Comparison of ENCODE assay signal across 25 cellular contexts in the genomic region with DNA sequence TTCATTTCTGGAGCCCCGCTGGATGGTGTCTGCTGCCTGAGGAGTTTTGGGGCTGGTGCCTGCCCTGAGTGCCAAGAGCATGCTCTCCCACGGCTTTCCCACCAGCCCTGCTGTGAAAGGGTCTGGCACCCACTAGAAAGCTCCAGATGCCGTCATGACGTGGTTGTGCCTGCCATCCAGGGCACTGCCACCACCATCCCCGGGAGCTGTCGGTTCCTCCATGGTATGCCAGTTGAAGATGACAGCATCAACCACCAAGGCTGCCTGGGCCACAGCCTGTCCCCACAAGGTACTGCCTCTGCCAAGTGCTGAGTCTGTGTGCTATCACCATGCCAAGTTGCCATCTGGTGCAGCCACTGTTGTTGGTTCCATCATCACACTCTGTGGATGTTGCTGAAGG.
DNase-seq lines count a peak whose midpoint lies in the region; TF ChIP-seq lines count a peak whose summit lies in the region.
"Had no signal": no experiment of that assay in that cellular context is flagged by ENCODE, and none has a peak within 500 bp of the region (broad histone marks: within the 10 kb centered on the region; RNA-seq: fewer than 3 reads in every experiment).

No MANE protein-coding gene starts in this region.

- H3K27ac ChIP-seq in esophagus squamous epithelium: no peak overlapping the region
- H3K27ac ChIP-seq: GM23248, SK-N-MC had no signal

- no peak overlapping the region for H3K4me3 ChIP-seq in esophagus squamous epithelium
- H3K4me3 ChIP-seq: GM23248, HAP-1, MG63, SK-N-MC had no signal

- peaks cover 2% of the 10 kb centered on the region for H3K36me3 Mint-ChIP-seq in chondrocyte (ENCODE audit: low read depth)

- in situ Hi-C loops in G401 (cut with HindIII; ENCODE audit: low sequenced_read_pairs): no loop called here

- H3K27me3 ChIP-seq in esophagus squamous epithelium: peaks cover 0 to 4% (median 0%) of the 10 kb centered on the region in 4 donors
- H3K27me3 ChIP-seq: MG63 had no signal

- H3K4me1 Mint-ChIP-seq in chondrocyte (ENCODE audit: low read depth): no peaks in the 10 kb centered on the region

- no peak overlapping the region for H3K4me3 Mint-ChIP-seq in chondrocyte (ENCODE audit: unreplicated experiment)
- H3K4me3 Mint-ChIP-seq: HFFc6 had no signal

- 91 to 100% methylated on average over 1 to 4 of the region's 6 CpGs for WGBS in esophagus squamous epithelium, 2 donors

- DNase-seq in G401 (ENCODE audit: low spot score) (peak; percentile 76), NCI-H446 treated with DMSO at 0.1 percent for 48 hours (lab: John Stamatoyannopoulos, UW) (peak; percentile 66), islet precursor cell (peak; percentile 21), posterior cingulate gyrus (peak in 6 of 10 donors; percentile 16 to 86 (median 35)), chondrocyte (ENCODE audit: low spot score) (no peak), NCI-H2029 treated with DMSO at 0.1 percent for 48 hours (lab: John Stamatoyannopoulos, UW) (no peak), esophagus squamous epithelium (lab: John Stamatoyannopoulos, UW) (no peak)
- DNase-seq: 8988T, ACHN, DMS153, DND-41, GM23248, HFFc6, KG1, MG63, NCI-H1105 treated with DMSO at 0.1 percent for 48 hours, NCI-H146, NCI-H2081, NCI-H2171, NCI-H226, NCI-H524, NCI-H748 treated with DMSO at 0.1 percent for 48 hours, SIG-M5 had no signal

- intact Hi-C loops in posterior cingulate gyrus (cut with DNase I) (no loop called here), esophagus squamous epithelium (cut with DNase I) (no loop called here)

- TF ChIP-seq CTCF in chondrocyte (IDR thresholded peaks at IDR 0.05) (no peak), esophagus squamous epithelium (IDR thresholded peaks at IDR 0.05) (no peak)

- TF ChIP-seq POLR2A in esophagus squamous epithelium (IDR thresholded peaks at IDR 0.05): no peak

- H3K27ac Mint-ChIP-seq in chondrocyte (ENCODE audit: unreplicated experiment): no peak overlapping the region
- H3K27ac Mint-ChIP-seq: HFFc6 had no signal

- peaks cover 10% of the 10 kb centered on the region for H3K9me3 Mint-ChIP-seq in chondrocyte (ENCODE audit: low read depth)

- H3K36me3 ChIP-seq in esophagus squamous epithelium: no peaks in the 10 kb centered on the region
- H3K36me3 ChIP-seq: HAP-1, MG63 had no signal

- H3K4me1 ChIP-seq in esophagus squamous epithelium: no peaks in the 10 kb centered on the region
- H3K4me1 ChIP-seq: HAP-1 had no signal

- peaks cover 3% of the 10 kb centered on the region for H3K27me3 Mint-ChIP-seq in chondrocyte (ENCODE audit: low read depth)

- peaks cover 0 to 11% (median 3%) of the 10 kb centered on the region in 3 donors for H3K9me3 ChIP-seq in esophagus squamous epithelium
- H3K9me3 ChIP-seq: HAP-1, MG63 had no signal

Comparison
In these comparisons a context has a peak if more than half of its experiments do, and no peak if none do; other contexts are left out.
1. DNase-seq: peak in G401 (single experiment), NCI-H446 treated with DMSO at 0.1 percent for 48 hours (single experiment), islet precursor cell (single experiment) and posterior cingulate gyrus (6 of 10); none in chondrocyte (single experiment), NCI-H2029 treated with DMSO at 0.1 percent for 48 hours (single experiment) and esophagus squamous epithelium (single experiment).